In the genomic region with DNA sequence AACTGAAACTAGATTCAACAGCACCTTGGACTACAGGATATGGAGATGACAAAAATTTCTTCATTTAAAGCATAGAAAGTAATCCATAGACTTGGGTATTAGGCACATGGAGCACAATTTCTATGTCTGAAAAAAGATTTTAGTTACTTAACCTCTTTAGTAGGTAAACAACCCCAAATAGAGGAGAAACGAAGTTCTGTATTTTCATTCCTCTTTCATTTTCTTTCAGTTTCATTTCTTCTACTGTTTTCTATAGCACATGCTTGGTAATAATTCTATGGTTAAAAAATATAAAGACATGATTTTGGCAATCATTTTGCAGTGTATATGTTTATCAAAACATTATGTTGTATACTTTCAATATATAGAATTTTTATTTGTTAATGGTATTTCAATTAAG, we compare ENCODE assay signal across 10 cellular contexts.
DNase-seq lines count a peak whose midpoint lies in the region; ATAC-seq and FAIRE-seq lines count a peak whose summit lies in the region.
"Had no signal": no experiment of that assay in that cellular context is flagged by ENCODE, and none has a peak within 500 bp of the region (broad histone marks: within the 10 kb centered on the region; RNA-seq: fewer than 3 reads in every experiment).

No MANE protein-coding gene starts in this region.

- peak; percentile 34 to 44 for ATAC-seq in activated T-cell treated with anti-CD3 and anti-CD28 coated beads, Interleukin-2, amount 50 U/mL, for 72 hours (replicated peaks in 1 of 2)
- ATAC-seq in HG03095 (IDR thresholded peaks at IDR 0.05; ENCODE audit: unreplicated experiment) = peak; percentile 47
- peak; percentile 35 for ATAC-seq in activated T-helper 17 cell treated with anti-CD3 and anti-CD28 coated beads, Interleukin-2, amount 50 U/mL, for 72 hours (replicated peaks)
- ATAC-seq in GM18873 (IDR thresholded peaks at IDR 0.05; ENCODE audit: low FRiP score, unreplicated experiment) = no peak
- ATAC-seq: left ventricle myocardium superior had no signal

- H3K27me3 Mint-ChIP-seq in activated T-cell treated with anti-CD3 and anti-CD28 coated beads, Interleukin-2, amount 50 U/mL, for 72 hours (ENCODE audit: low read depth) = no peaks in the 10 kb centered on the region
- H3K27me3 Mint-ChIP-seq in activated T-helper 17 cell treated with anti-CD3 and anti-CD28 coated beads, Interleukin-2, amount 50 U/mL, for 72 hours = no peaks in the 10 kb centered on the region
- peaks cover 3% of the 10 kb centered on the region for H3K27me3 Mint-ChIP-seq in stimulated activated naive CD8-positive, alpha-beta T cell treated with anti-CD3 and anti-CD28 coated beads, Interleukin-15, Interleukin-2, amounts not matched to agents 100 ng/mL and 50 ng/mL, for 24 hours

- H3K4me1 Mint-ChIP-seq in activated T-cell treated with anti-CD3 and anti-CD28 coated beads, Interleukin-2, amount 50 U/mL, for 72 hours (ENCODE audit: low read depth) = peaks cover 24% of the 10 kb centered on the region
- peaks cover 26% of the 10 kb centered on the region for H3K4me1 Mint-ChIP-seq in activated T-helper 17 cell treated with anti-CD3 and anti-CD28 coated beads, Interleukin-2, amount 50 U/mL, for 72 hours
- peaks cover 36% of the 10 kb centered on the region for H3K4me1 Mint-ChIP-seq in stimulated activated naive CD8-positive, alpha-beta T cell treated with anti-CD3 and anti-CD28 coated beads, Interleukin-15, Interleukin-2, amounts not matched to agents 100 ng/mL and 50 ng/mL, for 24 hours (ENCODE audit: low read depth)

- FAIRE-seq in frontal cortex (lab: Jason Lieb, UNC) = no peak

- H3K9me3 Mint-ChIP-seq in activated T-cell treated with anti-CD3 and anti-CD28 coated beads, Interleukin-2, amount 50 U/mL, for 72 hours = peaks cover 2 to 4% of the 10 kb centered on the region in 2 donors
- no peaks in the 10 kb centered on the region for H3K9me3 Mint-ChIP-seq in activated T-helper 17 cell treated with anti-CD3 and anti-CD28 coated beads, Interleukin-2, amount 50 U/mL, for 72 hours
- H3K9me3 Mint-ChIP-seq in stimulated activated naive CD8-positive, alpha-beta T cell treated with anti-CD3 and anti-CD28 coated beads, Interleukin-15, Interleukin-2, amounts not matched to agents 100 ng/mL and 50 ng/mL, for 24 hours = peaks cover 11% of the 10 kb centered on the region

- peak overlapping the region; percentile 73 to 96 for H3K4me3 Mint-ChIP-seq in activated T-cell treated with anti-CD3 and anti-CD28 coated beads, Interleukin-2, amount 50 U/mL, for 72 hours
- H3K4me3 Mint-ChIP-seq in activated T-helper 17 cell treated with anti-CD3 and anti-CD28 coated beads, Interleukin-2, amount 50 U/mL, for 72 hours = peak overlapping the region; percentile 81
- H3K4me3 Mint-ChIP-seq in stimulated activated naive CD8-positive, alpha-beta T cell treated with anti-CD3 and anti-CD28 coated beads, Interleukin-15, Interleukin-2, amounts not matched to agents 100 ng/mL and 50 ng/mL, for 24 hours = peak overlapping the region; percentile 79

- peaks cover 3 to 4% of the 10 kb centered on the region in 2 donors for H3K36me3 Mint-ChIP-seq in activated T-cell treated with anti-CD3 and anti-CD28 coated beads, Interleukin-2, amount 50 U/mL, for 72 hours (ENCODE audit: insufficient read depth in 2 of 2)
- no peaks in the 10 kb centered on the region for H3K36me3 Mint-ChIP-seq in activated T-helper 17 cell treated with anti-CD3 and anti-CD28 coated beads, Interleukin-2, amount 50 U/mL, for 72 hours (ENCODE audit: low read depth)
- H3K36me3 Mint-ChIP-seq in stimulated activated naive CD8-positive, alpha-beta T cell treated with anti-CD3 and anti-CD28 coated beads, Interleukin-15, Interleukin-2, amounts not matched to agents 100 ng/mL and 50 ng/mL, for 24 hours (ENCODE audit: low read depth) = peaks cover 3% of the 10 kb centered on the region

- H3K27ac Mint-ChIP-seq in activated T-cell treated with anti-CD3 and anti-CD28 coated beads, Interleukin-2, amount 50 U/mL, for 72 hours = peak overlapping the region; percentile 99
- peak overlapping the region; percentile 88 for H3K27ac Mint-ChIP-seq in activated T-helper 17 cell treated with anti-CD3 and anti-CD28 coated beads, Interleukin-2, amount 50 U/mL, for 72 hours
- peak overlapping the region; percentile 91 for H3K27ac Mint-ChIP-seq in stimulated activated naive CD8-positive, alpha-beta T cell treated with anti-CD3 and anti-CD28 coated beads, Interleukin-15, Interleukin-2, amounts not matched to agents 100 ng/mL and 50 ng/mL, for 24 hours

- DNase-seq in activated T-cell treated with anti-CD3 and anti-CD28 coated beads, Interleukin-2, amount 50 U/mL, for 72 hours = no peak
- DNase-seq in activated T-cell treated with anti-CD3 and anti-CD28 coated beads for 4 hours = no peak
- DNase-seq in frontal cortex (ENCODE audit: low spot score in 2 of 2) = no peak
- no peak for DNase-seq in DMS114 treated with DMSO at 0.1 percent for 48 hours (lab: John Stamatoyannopoulos, UW; ENCODE audit: unreplicated experiment)
- DNase-seq: left ventricle myocardium superior, SHP77 had no signal
